8 cellular contexts compared by ENCODE assay signal in the genomic region with DNA sequence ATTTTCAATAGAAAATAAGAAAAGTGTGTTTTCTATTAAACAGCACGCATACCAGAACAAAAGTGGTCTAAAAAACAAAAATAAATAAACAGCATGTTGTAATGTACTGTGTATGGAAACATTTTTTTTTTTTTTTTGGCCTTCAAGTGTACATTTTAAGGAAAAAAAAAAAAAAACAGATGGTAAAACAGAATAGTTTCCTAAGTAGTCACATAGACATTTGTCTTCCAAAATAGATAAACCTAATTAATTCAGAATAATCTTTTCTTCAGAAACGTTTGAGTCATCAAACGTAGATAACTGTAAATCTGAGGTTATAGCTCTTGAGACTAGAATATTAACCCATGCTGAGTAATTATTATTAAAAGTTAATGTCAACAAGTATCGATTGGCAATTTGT. TPM values are rescaled to one million over a fixed set of nuclear protein-coding genes. Genes with fewer than 3 reads are reported as not detected.
DNase-seq lines count a peak whose midpoint lies in the region; ATAC-seq, FAIRE-seq and TF ChIP-seq lines count a peak whose summit lies in the region.

No MANE protein-coding gene starts in this region.

- no peak overlapping the region for H2BK120ac ChIP-seq in trophoblast cell (ENCODE audit: insufficient read depth, low read length, poor library complexity)

- DNase-seq in Calu3, result no peak
- no peak for DNase-seq in SK-N-SH
- DNase-seq in fibroblast of mammary gland (ENCODE audit: low read depth), result peak; percentile 33
- DNase-seq in trophoblast cell, result no peak
- DNase-seq in D721Med (ENCODE audit: insufficient read length, low spot score), result no peak
- no peak for DNase-seq in D341Med (ENCODE audit: low spot score)

- POLR2A ChIA-PET in SK-N-SH (lab: Yijun Ruan, JAX), result no interaction called here

- no peak overlapping the region for H4K12ac ChIP-seq in trophoblast cell (ENCODE audit: low read depth, low read length)

- H3K27me3 ChIP-seq in SK-N-SH (ENCODE audit: insufficient read depth) (no peaks in the 10 kb centered on the region), trophoblast cell (ENCODE audit: insufficient read depth, low read length) (no peaks in the 10 kb centered on the region)

- no peaks in the 10 kb centered on the region for H3K4me1 Mint-ChIP-seq in Calu3 (ENCODE audit: low read depth, unreplicated experiment)

- TF ChIP-seq EP300 in SK-N-SH (IDR thresholded peaks at IDR 0.05; ENCODE audit: borderline replicate concordance in 1 of 2, low read depth in 1 of 2, low read length in 1 of 2), result no peak

- BruUV-seq in Calu3 (replicated peaks; lab: Mats Ljungman, UMichigan), result no TSS peak

- 10% methylated on average over 4 of the region's 4 CpGs for WGBS in SK-N-SH (ENCODE audit: low lambda C conversion rate)
- WGBS in trophoblast cell (ENCODE audit: extremely low coverage, insufficient coverage, insufficient read length), result no CpG with 5 or more reads among the region's 4 CpGs

- peak overlapping the region; percentile 97 for H3K4me3 Mint-ChIP-seq in Calu3 (ENCODE audit: low read depth, unreplicated experiment)

- H3K9me3 Mint-ChIP-seq in Calu3 (ENCODE audit: low read depth, unreplicated experiment), result no peaks in the 10 kb centered on the region

- FAIRE-seq in D721Med (lab: Jason Lieb, UNC), result no peak

- H3K4ac ChIP-seq in trophoblast cell (ENCODE audit: low read depth, low read length), result no peak overlapping the region

- H3K36me3 Mint-ChIP-seq in Calu3 (ENCODE audit: insufficient read depth, unreplicated experiment), result peaks cover 9% of the 10 kb centered on the region

- H3K36me3 ChIP-seq in SK-N-SH (replicated peaks in 1 of 2; ENCODE audit: control insufficient read depth in 1 of 2, insufficient read depth in 2 of 2, low read length in 1 of 2) (no peaks in the 10 kb centered on the region), trophoblast cell (ENCODE audit: control insufficient read depth in 1 of 2, insufficient read depth in 2 of 2, low read length in 2 of 2) (no peaks in the 10 kb centered on the region)

- no peaks in the 10 kb centered on the region; a peak in 1 of 4 replicates for H3K4me1 ChIP-seq in SK-N-SH (ENCODE audit: control insufficient read depth in 1 of 2, insufficient read depth in 2 of 2, low read depth in 1 of 2, low read length in 1 of 2)
- H3K4me1 ChIP-seq in trophoblast cell (ENCODE audit: control insufficient read depth in 1 of 2, insufficient read depth in 2 of 2, low read length in 2 of 2), result no peaks in the 10 kb centered on the region

- ATAC-seq in GM18861 (IDR thresholded peaks at IDR 0.05; ENCODE audit: unreplicated experiment) (no peak), HG02588 (IDR thresholded peaks at IDR 0.05; ENCODE audit: unreplicated experiment) (no peak)

- H3K23ac ChIP-seq in trophoblast cell (ENCODE audit: low read length), result no peak overlapping the region

- no peak overlapping the region for H2BK5ac ChIP-seq in trophoblast cell (ENCODE audit: low read depth, low read length, poor library complexity)

- H2AK5ac ChIP-seq in trophoblast cell (ENCODE audit: low read length), result no peak overlapping the region

- no peaks in the 10 kb centered on the region for H3F3A ChIP-seq in SK-N-SH (replicated peaks; ENCODE audit: insufficient read depth)

- H3K79me1 ChIP-seq in trophoblast cell (ENCODE audit: low read length), result peaks cover 3% of the 10 kb centered on the region

- H3K14ac ChIP-seq in trophoblast cell (ENCODE audit: low read length), result no peak overlapping the region

- TF ChIP-seq CTCF in Calu3 (IDR thresholded peaks at IDR 0.05; ENCODE audit: unreplicated experiment) (no peak), SK-N-SH (IDR thresholded peaks at IDR 0.05) (no peak), fibroblast of mammary gland (conservative IDR thresholded peaks at IDR 0.05; ENCODE audit: control insufficient read depth, insufficient read depth, low read depth, low read length) (no peak), D721Med (IDR thresholded peaks at IDR 0.05; ENCODE audit: insufficient read depth, missing control alignments) (no peak)

- no peak overlapping the region for H2BK12ac ChIP-seq in trophoblast cell (ENCODE audit: low read length)

- H4K8ac ChIP-seq in trophoblast cell (ENCODE audit: low read depth, low read length), result peak overlapping the region; percentile 57

- H3K27ac ChIP-seq in SK-N-SH (ENCODE audit: low read depth in 2 of 2, low read length in 1 of 2), result peak overlapping the region in 1 of 2 experiments; percentile 54; a peak in 1 of 4 replicates
- no peak overlapping the region for H3K27ac ChIP-seq in trophoblast cell (ENCODE audit: low read depth, low read length)

- H3K79me2 ChIP-seq in SK-N-SH (ENCODE audit: insufficient read depth), result no peaks in the 10 kb centered on the region
- no peaks in the 10 kb centered on the region for H3K79me2 ChIP-seq in trophoblast cell (ENCODE audit: control insufficient read depth, insufficient read depth, low read length, poor library complexity)

- CTCF ChIA-PET in Calu3 (lab: Charles Lee) (interaction anchor here (1.4 kb wide), 1 partner anchor 40 kb away, joined by 3 read pairs; no protein-coding TSS in a partner anchor), SK-N-SH (lab: Yijun Ruan, JAX) (no interaction called here)

- H3K4me3 ChIP-seq in SK-N-SH (ENCODE audit: low read depth in 2 of 2, low read length in 1 of 2) (peak overlapping the region; percentile 56), fibroblast of mammary gland (ENCODE audit: control insufficient read depth, low read depth, low read length) (peak overlapping the region; percentile 71), trophoblast cell (ENCODE audit: low read depth, low read length) (peak overlapping the region; percentile 65)

- H3K9me3 ChIP-seq in SK-N-SH (no peaks in the 10 kb centered on the region), trophoblast cell (ENCODE audit: insufficient read depth, low read depth, low read length) (no peaks in the 10 kb centered on the region)

- H2AFZ ChIP-seq in SK-N-SH (ENCODE audit: low read depth) (peak overlapping the region; percentile 99), trophoblast cell (ENCODE audit: insufficient read depth, low read length, poor library complexity) (peak overlapping the region; percentile 57)

- peak overlapping the region; percentile 82 for H3K4me2 ChIP-seq in SK-N-SH
- peak overlapping the region; percentile 92 for H3K4me2 ChIP-seq in trophoblast cell (ENCODE audit: low read length)

- H4K91ac ChIP-seq in trophoblast cell (ENCODE audit: low read depth, low read length), result no peak overlapping the region

- no peak for TF ChIP-seq RAD21 in SK-N-SH (IDR thresholded peaks at IDR 0.05; ENCODE audit: low read length)

- H4K20me1 ChIP-seq in SK-N-SH (ENCODE audit: insufficient read depth), result no peaks in the 10 kb centered on the region

- no peaks in the 10 kb centered on the region for H3K27me3 Mint-ChIP-seq in Calu3 (ENCODE audit: unreplicated experiment)

- intact Hi-C loops in Calu3 (cut with micrococcal nuclease; ENCODE audit: unreplicated experiment), result no loop called here

- no peak overlapping the region for H3K18ac ChIP-seq in trophoblast cell (ENCODE audit: low read length)

- peak overlapping the region; percentile 89 for H3K27ac Mint-ChIP-seq in Calu3 (ENCODE audit: unreplicated experiment)

- H3K9ac ChIP-seq in SK-N-SH, result peak overlapping the region; percentile 66; the same call in 1 of the 2 replicates
- H3K9ac ChIP-seq in trophoblast cell (ENCODE audit: low read length), result no peak overlapping the region

- no peaks in the 10 kb centered on the region for H3K9me2 ChIP-seq in SK-N-SH

TF ChIP-seq in SK-N-SH, 30 proteins besides CTCF, POLR2A, EP300 and RAD21 (continues in another document):
- TF ChIP-seq MXI1 (IDR thresholded peaks at IDR 0.05; ENCODE audit: low read depth, low read length) (no peak), RFX5 (IDR thresholded peaks at IDR 0.05; ENCODE audit: low read length) (no peak), FOSL2 (IDR thresholded peaks at IDR 0.05; ENCODE audit: borderline replicate concordance, low read depth) (no peak), GATA2 (CRISPR knock-in tag; IDR thresholded peaks at IDR 0.05) (no peak), TAF1 (IDR thresholded peaks at IDR 0.05; ENCODE audit: borderline replicate concordance, low read depth, low read length) (no peak), TEAD4 (IDR thresholded peaks at IDR 0.05; ENCODE audit: borderline replicate concordance, insufficient read depth) (no peak), GABPA (IDR thresholded peaks at IDR 0.05; ENCODE audit: low read depth) (no peak), EZH2phosphoT487 (IDR thresholded peaks at IDR 0.05; ENCODE audit: borderline replicate concordance, low read depth) (no peak), ELF1 (IDR thresholded peaks at IDR 0.05) (no peak), CHD2 (IDR thresholded peaks at IDR 0.05; ENCODE audit: low read length, partially characterized antibody) (no peak)
- TF ChIP-seq, protein P1, sequence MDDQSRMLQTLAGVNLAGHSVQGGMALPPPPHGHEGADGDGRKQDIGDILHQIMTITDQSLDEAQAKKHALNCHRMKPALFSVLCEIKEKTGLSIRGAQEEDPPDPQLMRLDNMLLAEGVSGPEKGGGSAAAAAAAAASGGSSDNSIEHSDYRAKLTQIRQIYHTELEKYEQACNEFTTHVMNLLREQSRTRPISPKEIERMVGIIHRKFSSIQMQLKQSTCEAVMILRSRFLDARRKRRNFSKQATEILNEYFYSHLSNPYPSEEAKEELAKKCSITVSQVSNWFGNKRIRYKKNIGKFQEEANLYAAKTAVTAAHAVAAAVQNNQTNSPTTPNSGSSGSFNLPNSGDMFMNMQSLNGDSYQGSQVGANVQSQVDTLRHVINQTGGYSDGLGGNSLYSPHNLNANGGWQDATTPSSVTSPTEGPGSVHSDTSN (IDR thresholded peaks at IDR 0.05), result no peak
- TF ChIP-seq, protein P2, sequence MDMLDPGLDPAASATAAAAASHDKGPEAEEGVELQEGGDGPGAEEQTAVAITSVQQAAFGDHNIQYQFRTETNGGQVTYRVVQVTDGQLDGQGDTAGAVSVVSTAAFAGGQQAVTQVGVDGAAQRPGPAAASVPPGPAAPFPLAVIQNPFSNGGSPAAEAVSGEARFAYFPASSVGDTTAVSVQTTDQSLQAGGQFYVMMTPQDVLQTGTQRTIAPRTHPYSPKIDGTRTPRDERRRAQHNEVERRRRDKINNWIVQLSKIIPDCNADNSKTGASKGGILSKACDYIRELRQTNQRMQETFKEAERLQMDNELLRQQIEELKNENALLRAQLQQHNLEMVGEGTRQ (IDR thresholded peaks at IDR 0.05; ENCODE audit: borderline replicate concordance, low read depth, low read length), result no peak

RNA-seq across cellular contexts. Expression of a gene that starts 0.4 kb away (rescaled TPM):
- total RNA-seq in Calu3 (2022), result 2.9 and 4.6 TPM in 2 replicates
- 1.5 and 2.5 TPM in 2 replicates for polyA plus RNA-seq in SK-N-SH (2012; rRNA removed)
- 2.5 and 3.5 TPM in 2 replicates for polyA plus RNA-seq in SK-N-SH (2012; cell fraction: cytosol; rRNA removed)
- 1.7 TPM in 2 replicates for polyA plus RNA-seq in SK-N-SH (2012; cell fraction: nucleus; rRNA removed)
- polyA plus RNA-seq in trophoblast cell (2013), result 0.42 and 0.44 TPM in 2 replicates
